Comparison of ENCODE assay signal across 21 cellular contexts in genomic region chr3:131328739-131329138, GRCh38. TPM values are rescaled to one million over a fixed set of nuclear protein-coding genes. Genes with fewer than 3 reads are reported as not detected.
DNase-seq lines count a peak whose midpoint lies in the region; ATAC-seq and TF ChIP-seq lines count a peak whose summit lies in the region.
"Had no signal": no experiment of that assay in that cellular context is flagged by ENCODE, and none has a peak within 500 bp of the region (broad histone marks: within the 10 kb centered on the region; RNA-seq: fewer than 3 reads in every experiment).

No MANE protein-coding gene starts in this region.

- peaks cover 36% of the 10 kb centered on the region for H3K9me3 Mint-ChIP-seq in nephron progenitor cell

- H3K9me3 ChIP-seq in SK-N-SH (no peaks in the 10 kb centered on the region), OCI-LY7 (ENCODE audit: low read length) (no peaks in the 10 kb centered on the region)
- H3K9me3 ChIP-seq: HAP-1, MG63 had no signal

- H3K4me1 Mint-ChIP-seq in nephron progenitor cell = peaks cover 24% of the 10 kb centered on the region

- 34% methylated on average over 2 of the region's 3 CpGs for WGBS in SK-N-SH (ENCODE audit: low lambda C conversion rate)

- peaks cover 0 to 3% of the 10 kb centered on the region in 2 experiments; a peak in 1 of 4 replicates for H3K4me1 ChIP-seq in SK-N-SH (ENCODE audit: control insufficient read depth in 1 of 2, insufficient read depth in 2 of 2, low read depth in 1 of 2, low read length in 1 of 2)
- peaks cover 9% of the 10 kb centered on the region for H3K4me1 ChIP-seq in OCI-LY7 (ENCODE audit: insufficient read depth, low read length, poor library complexity, severe bottlenecking)
- H3K4me1 ChIP-seq: HAP-1 had no signal

- POLR2A ChIA-PET in SK-N-SH (lab: Yijun Ruan, JAX) = no interaction called here
- POLR2A ChIA-PET in OCI-LY7 (lab: Charles Lee) = interaction anchor here (0.7 kb wide), 1 partner anchor 49 kb away, joined by 3 read pairs; no protein-coding TSS in a partner anchor

- H4K20me1 ChIP-seq in SK-N-SH (ENCODE audit: insufficient read depth) (no peaks in the 10 kb centered on the region), OCI-LY7 (ENCODE audit: insufficient read depth, low read length) (no peaks in the 10 kb centered on the region)

- H3K27me3 Mint-ChIP-seq in nephron progenitor cell (ENCODE audit: low read depth, poor library complexity) = peaks cover 3% of the 10 kb centered on the region

- no peaks in the 10 kb centered on the region for H3K27me3 ChIP-seq in SK-N-SH (ENCODE audit: insufficient read depth)
- H3K27me3 ChIP-seq: MG63 had no signal

- no peak overlapping the region for H3K4me3 Mint-ChIP-seq in nephron progenitor cell
- H3K4me3 Mint-ChIP-seq: B cell had no signal

- no peaks in the 10 kb centered on the region for H3K9me2 ChIP-seq in SK-N-SH
- H3K9me2 ChIP-seq in OCI-LY7 (ENCODE audit: insufficient read depth, low read length) = no peaks in the 10 kb centered on the region

- H3K4me2 ChIP-seq in SK-N-SH (no peak overlapping the region), OCI-LY7 (ENCODE audit: low read length) (peak overlapping the region; percentile 48)
- H3K4me2 ChIP-seq: PC-9 had no signal

- BruUV-seq in OCI-LY7 (replicated peaks; lab: Mats Ljungman, UMichigan) = no TSS peak

- no peaks in the 10 kb centered on the region for H3K36me3 ChIP-seq in SK-N-SH (replicated peaks in 1 of 2; ENCODE audit: control insufficient read depth in 1 of 2, insufficient read depth in 2 of 2, low read length in 1 of 2)
- H3K36me3 ChIP-seq in OCI-LY7 (ENCODE audit: insufficient read depth, low read length) = no peaks in the 10 kb centered on the region
- H3K36me3 ChIP-seq: HAP-1, MG63 had no signal

- H3K36me3 Mint-ChIP-seq in nephron progenitor cell (ENCODE audit: low read depth) = peaks cover 23% of the 10 kb centered on the region

- intact Hi-C loops in OCI-LY7 (cut with micrococcal nuclease; ENCODE audit: unreplicated experiment) (no loop called here), Right ventricle myocardium inferior (cut with DNase I) (no loop called here)

- H3K4me3 ChIP-seq in SK-N-SH (ENCODE audit: low read depth in 2 of 2, low read length in 1 of 2) (no peak overlapping the region), OCI-LY7 (ENCODE audit: low read depth, low read length, poor library complexity, severe bottlenecking) (no peak overlapping the region)
- H3K4me3 ChIP-seq: GM23248, HAP-1, MG63, PC-9 had no signal

- peak; percentile 20 for DNase-seq in SK-N-SH
- no peak for DNase-seq in OCI-LY7 (ENCODE audit: low spot score)
- no peak for DNase-seq in nephron progenitor cell
- DNase-seq in Right ventricle myocardium inferior (ENCODE audit: missing footprints) = no peak
- no peak for DNase-seq in DMS79 treated with DMSO at 0.1 percent for 48 hours (lab: John Stamatoyannopoulos, UW)
- DNase-seq: 8988T, EL, GM23248, Kasumi-1, MG63, NCI-H1048, NCI-H1436, NCI-H2029, PC-9, SW 1271 had no signal

- H3K79me2 ChIP-seq in SK-N-SH (ENCODE audit: insufficient read depth) (no peaks in the 10 kb centered on the region), OCI-LY7 (ENCODE audit: insufficient read depth, low read depth, low read length) (no peaks in the 10 kb centered on the region)

- no peak overlapping the region for H2AFZ ChIP-seq in SK-N-SH (ENCODE audit: low read depth)
- peak overlapping the region; percentile 92 for H2AFZ ChIP-seq in OCI-LY7 (ENCODE audit: low read length)
- H2AFZ ChIP-seq: GM23248, PC-9 had no signal

- H3K27ac Mint-ChIP-seq in nephron progenitor cell = peak overlapping the region; percentile 79
- H3K27ac Mint-ChIP-seq: B cell had no signal

- H3F3A ChIP-seq in SK-N-SH (replicated peaks; ENCODE audit: insufficient read depth) = no peaks in the 10 kb centered on the region

- H3K9ac ChIP-seq in SK-N-SH = no peak overlapping the region
- H3K9ac ChIP-seq: GM23248 had no signal

- TF ChIP-seq RAD21 in SK-N-SH (IDR thresholded peaks at IDR 0.05; ENCODE audit: low read length) = no peak

- H3K27ac ChIP-seq in SK-N-SH (ENCODE audit: low read depth in 2 of 2, low read length in 1 of 2) = no peak overlapping the region; a peak in 1 of 4 replicates
- no peak overlapping the region for H3K27ac ChIP-seq in OCI-LY7 (ENCODE audit: low read depth, low read length, poor library complexity, severe bottlenecking)
- H3K27ac ChIP-seq: GM23248, PC-9, RWPE1 had no signal

- TF ChIP-seq EP300 in SK-N-SH (IDR thresholded peaks at IDR 0.05; ENCODE audit: borderline replicate concordance in 1 of 2, low read depth in 1 of 2, low read length in 1 of 2) = no peak

- CTCF ChIA-PET in SK-N-SH (lab: Yijun Ruan, JAX) = interaction anchor here (1.1 kb wide), 1 partner anchor 13 kb away, joined by 3 read pairs; no protein-coding TSS in a partner anchor
- CTCF ChIA-PET in OCI-LY7 (lab: Charles Lee; ENCODE audit: unreplicated experiment) = no interaction called here

- no peak for ATAC-seq in SK-N-SH treated with all-trans-retinoic acid at 6 μM for 48 hours
- no peak for ATAC-seq in Right ventricle myocardium inferior
- no peak for ATAC-seq in GM21825 (IDR thresholded peaks at IDR 0.05; ENCODE audit: unreplicated experiment)
- no peak for ATAC-seq in activated CD4-positive, CD25-positive, alpha-beta regulatory T cell treated with anti-CD3 and anti-CD28 coated beads, Interleukin-2, amount 50 U/mL, for 24 hours

- TF ChIP-seq CTCF in SK-N-SH (IDR thresholded peaks at IDR 0.05) (no peak), OCI-LY7 (conservative IDR thresholded peaks at IDR 0.05; ENCODE audit: low read length) (no peak), nephron progenitor cell (IDR thresholded peaks at IDR 0.05) (no peak)

TF ChIP-seq in SK-N-SH, 30 proteins besides CTCF, POLR2A, EP300 and RAD21:
- TF ChIP-seq, protein P1, sequence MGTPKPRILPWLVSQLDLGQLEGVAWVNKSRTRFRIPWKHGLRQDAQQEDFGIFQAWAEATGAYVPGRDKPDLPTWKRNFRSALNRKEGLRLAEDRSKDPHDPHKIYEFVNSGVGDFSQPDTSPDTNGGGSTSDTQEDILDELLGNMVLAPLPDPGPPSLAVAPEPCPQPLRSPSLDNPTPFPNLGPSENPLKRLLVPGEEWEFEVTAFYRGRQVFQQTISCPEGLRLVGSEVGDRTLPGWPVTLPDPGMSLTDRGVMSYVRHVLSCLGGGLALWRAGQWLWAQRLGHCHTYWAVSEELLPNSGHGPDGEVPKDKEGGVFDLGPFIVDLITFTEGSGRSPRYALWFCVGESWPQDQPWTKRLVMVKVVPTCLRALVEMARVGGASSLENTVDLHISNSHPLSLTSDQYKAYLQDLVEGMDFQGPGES (IDR thresholded peaks at IDR 0.05; ENCODE audit: low read depth, low read length) = no peak
- TF ChIP-seq NRF1 (IDR thresholded peaks at IDR 0.05; ENCODE audit: low read depth, low read length) (no peak), MEF2A (IDR thresholded peaks at IDR 0.05; ENCODE audit: borderline replicate concordance, low read depth) (no peak), USF2 (IDR thresholded peaks at IDR 0.05; ENCODE audit: borderline replicate concordance, low read depth, low read length) (no peak)

TF ChIP-seq in SK-N-SH treated with all-trans-retinoic acid at 6 μM for 48 hours, 23 proteins besides CTCF, POLR2A, EP300 and RAD21 (continues in another document):
- no peak for TF ChIP-seq OSR1 (CRISPR knock-in tag; IDR thresholded peaks at IDR 0.05)
- no peak for TF ChIP-seq ISL1 (CRISPR knock-in tag; IDR thresholded peaks at IDR 0.05)
- no peak for TF ChIP-seq TCF4 (CRISPR knock-in tag; IDR thresholded peaks at IDR 0.05; ENCODE audit: borderline replicate concordance)
- TF ChIP-seq CREB5 (CRISPR knock-in tag; IDR thresholded peaks at IDR 0.05; ENCODE audit: low read depth) = no peak
- TF ChIP-seq RARB (CRISPR knock-in tag; IDR thresholded peaks at IDR 0.05) = no peak
- TF ChIP-seq TOX (CRISPR knock-in tag; IDR thresholded peaks at IDR 0.05; ENCODE audit: borderline replicate concordance) = no peak
- no peak for TF ChIP-seq ZFP30 (CRISPR knock-in tag; IDR thresholded peaks at IDR 0.05)
- no peak for TF ChIP-seq CSDC2 (CRISPR knock-in tag; IDR thresholded peaks at IDR 0.05)
- no peak for TF ChIP-seq GLIS3 (CRISPR knock-in tag; IDR thresholded peaks at IDR 0.05)
- TF ChIP-seq ZC3H10 (CRISPR knock-in tag; IDR thresholded peaks at IDR 0.05) = no peak
- TF ChIP-seq, protein P2, sequence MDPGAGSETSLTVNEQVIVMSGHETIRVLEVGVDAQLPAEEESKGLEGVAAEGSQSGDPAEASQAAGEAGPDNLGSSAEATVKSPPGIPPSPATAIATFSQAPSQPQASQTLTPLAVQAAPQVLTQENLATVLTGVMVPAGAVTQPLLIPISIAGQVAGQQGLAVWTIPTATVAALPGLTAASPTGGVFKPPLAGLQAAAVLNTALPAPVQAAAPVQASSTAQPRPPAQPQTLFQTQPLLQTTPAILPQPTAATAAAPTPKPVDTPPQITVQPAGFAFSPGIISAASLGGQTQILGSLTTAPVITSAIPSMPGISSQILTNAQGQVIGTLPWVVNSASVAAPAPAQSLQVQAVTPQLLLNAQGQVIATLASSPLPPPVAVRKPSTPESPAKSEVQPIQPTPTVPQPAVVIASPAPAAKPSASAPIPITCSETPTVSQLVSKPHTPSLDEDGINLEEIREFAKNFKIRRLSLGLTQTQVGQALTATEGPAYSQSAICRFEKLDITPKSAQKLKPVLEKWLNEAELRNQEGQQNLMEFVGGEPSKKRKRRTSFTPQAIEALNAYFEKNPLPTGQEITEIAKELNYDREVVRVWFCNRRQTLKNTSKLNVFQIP (CRISPR knock-in tag; IDR thresholded peaks at IDR 0.05; ENCODE audit: borderline replicate concordance, low read depth) = no peak
- TF ChIP-seq ZNF70 (CRISPR knock-in tag; IDR thresholded peaks at IDR 0.05) = no peak

RNA-seq across cellular contexts. Expression of gene NUDT16, which starts 52.8 kb away (rescaled TPM):
- polyA plus RNA-seq in SK-N-SH (2012; rRNA removed) = 8.2 and 10.3 TPM in 2 replicates
- 7.7 and 8.3 TPM in 2 replicates for polyA plus RNA-seq in SK-N-SH (2012; cell fraction: cytosol; rRNA removed)
- polyA plus RNA-seq in SK-N-SH (2012; cell fraction: nucleus; rRNA removed) = 12.4 and 15.3 TPM in 2 replicates
- 8.7 and 9.0 TPM in 2 replicates for total RNA-seq in OCI-LY7 (2014; rRNA removed; shearing (Covaris generic))
- total RNA-seq in OCI-LY7 (2022) (12.5 and 14.0 TPM in 2 replicates), Right ventricle myocardium inferior (23.3 TPM)
